In the genomic region with DNA sequence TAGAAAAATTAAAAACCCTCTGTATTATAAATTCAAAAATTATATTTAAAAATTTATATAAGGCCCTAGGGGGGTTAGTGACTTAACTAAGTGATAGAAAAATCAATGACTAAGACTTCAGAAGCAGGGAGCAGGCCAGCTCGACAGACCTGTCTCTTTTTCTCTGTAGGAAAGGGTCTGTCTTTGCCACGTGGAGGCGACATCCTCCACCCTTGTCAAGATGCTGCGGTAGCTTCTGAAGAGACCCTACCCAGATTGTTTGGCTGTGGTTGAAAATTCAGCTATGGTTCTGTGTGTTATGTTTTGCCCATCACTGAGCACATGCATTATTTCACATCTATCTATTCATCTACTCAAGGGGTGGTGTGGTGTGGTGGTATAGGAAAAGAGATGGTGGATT, we compare ENCODE assay signal across 1 cellular context.
TF ChIP-seq lines count a peak whose summit lies in the region.

No MANE protein-coding gene starts in this region.

TF ChIP-seq in GM23338, 12 proteins besides CTCF, POLR2A, EP300 and RAD21 (continued from another document):
- TF ChIP-seq, protein P1, sequence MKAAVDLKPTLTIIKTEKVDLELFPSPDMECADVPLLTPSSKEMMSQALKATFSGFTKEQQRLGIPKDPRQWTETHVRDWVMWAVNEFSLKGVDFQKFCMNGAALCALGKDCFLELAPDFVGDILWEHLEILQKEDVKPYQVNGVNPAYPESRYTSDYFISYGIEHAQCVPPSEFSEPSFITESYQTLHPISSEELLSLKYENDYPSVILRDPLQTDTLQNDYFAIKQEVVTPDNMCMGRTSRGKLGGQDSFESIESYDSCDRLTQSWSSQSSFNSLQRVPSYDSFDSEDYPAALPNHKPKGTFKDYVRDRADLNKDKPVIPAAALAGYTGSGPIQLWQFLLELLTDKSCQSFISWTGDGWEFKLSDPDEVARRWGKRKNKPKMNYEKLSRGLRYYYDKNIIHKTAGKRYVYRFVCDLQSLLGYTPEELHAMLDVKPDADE (IDR thresholded peaks at IDR 0.05) = no peak
- TF ChIP-seq STAT1 (IDR thresholded peaks at IDR 0.05; ENCODE audit: unreplicated experiment) (no peak), JUNB (IDR thresholded peaks at IDR 0.05; ENCODE audit: unreplicated experiment) (no peak), CREB1 (CRISPR knock-in tag; IDR thresholded peaks at IDR 0.05; ENCODE audit: low read depth) (no peak), EZH2 (IDR thresholded peaks at IDR 0.05; ENCODE audit: low read depth, unreplicated experiment) (no peak), EZH2phosphoT487 (IDR thresholded peaks at IDR 0.05; ENCODE audit: unreplicated experiment) (no peak), POLR2AphosphoS5 (IDR thresholded peaks at IDR 0.05; ENCODE audit: low read depth) (no peak), NANOG (IDR thresholded peaks at IDR 0.05; ENCODE audit: borderline replicate concordance) (no peak), ZNF331 (CRISPR knock-in tag; IDR thresholded peaks at IDR 0.05; ENCODE audit: low read depth) (no peak)
- TF ChIP-seq, protein P2, sequence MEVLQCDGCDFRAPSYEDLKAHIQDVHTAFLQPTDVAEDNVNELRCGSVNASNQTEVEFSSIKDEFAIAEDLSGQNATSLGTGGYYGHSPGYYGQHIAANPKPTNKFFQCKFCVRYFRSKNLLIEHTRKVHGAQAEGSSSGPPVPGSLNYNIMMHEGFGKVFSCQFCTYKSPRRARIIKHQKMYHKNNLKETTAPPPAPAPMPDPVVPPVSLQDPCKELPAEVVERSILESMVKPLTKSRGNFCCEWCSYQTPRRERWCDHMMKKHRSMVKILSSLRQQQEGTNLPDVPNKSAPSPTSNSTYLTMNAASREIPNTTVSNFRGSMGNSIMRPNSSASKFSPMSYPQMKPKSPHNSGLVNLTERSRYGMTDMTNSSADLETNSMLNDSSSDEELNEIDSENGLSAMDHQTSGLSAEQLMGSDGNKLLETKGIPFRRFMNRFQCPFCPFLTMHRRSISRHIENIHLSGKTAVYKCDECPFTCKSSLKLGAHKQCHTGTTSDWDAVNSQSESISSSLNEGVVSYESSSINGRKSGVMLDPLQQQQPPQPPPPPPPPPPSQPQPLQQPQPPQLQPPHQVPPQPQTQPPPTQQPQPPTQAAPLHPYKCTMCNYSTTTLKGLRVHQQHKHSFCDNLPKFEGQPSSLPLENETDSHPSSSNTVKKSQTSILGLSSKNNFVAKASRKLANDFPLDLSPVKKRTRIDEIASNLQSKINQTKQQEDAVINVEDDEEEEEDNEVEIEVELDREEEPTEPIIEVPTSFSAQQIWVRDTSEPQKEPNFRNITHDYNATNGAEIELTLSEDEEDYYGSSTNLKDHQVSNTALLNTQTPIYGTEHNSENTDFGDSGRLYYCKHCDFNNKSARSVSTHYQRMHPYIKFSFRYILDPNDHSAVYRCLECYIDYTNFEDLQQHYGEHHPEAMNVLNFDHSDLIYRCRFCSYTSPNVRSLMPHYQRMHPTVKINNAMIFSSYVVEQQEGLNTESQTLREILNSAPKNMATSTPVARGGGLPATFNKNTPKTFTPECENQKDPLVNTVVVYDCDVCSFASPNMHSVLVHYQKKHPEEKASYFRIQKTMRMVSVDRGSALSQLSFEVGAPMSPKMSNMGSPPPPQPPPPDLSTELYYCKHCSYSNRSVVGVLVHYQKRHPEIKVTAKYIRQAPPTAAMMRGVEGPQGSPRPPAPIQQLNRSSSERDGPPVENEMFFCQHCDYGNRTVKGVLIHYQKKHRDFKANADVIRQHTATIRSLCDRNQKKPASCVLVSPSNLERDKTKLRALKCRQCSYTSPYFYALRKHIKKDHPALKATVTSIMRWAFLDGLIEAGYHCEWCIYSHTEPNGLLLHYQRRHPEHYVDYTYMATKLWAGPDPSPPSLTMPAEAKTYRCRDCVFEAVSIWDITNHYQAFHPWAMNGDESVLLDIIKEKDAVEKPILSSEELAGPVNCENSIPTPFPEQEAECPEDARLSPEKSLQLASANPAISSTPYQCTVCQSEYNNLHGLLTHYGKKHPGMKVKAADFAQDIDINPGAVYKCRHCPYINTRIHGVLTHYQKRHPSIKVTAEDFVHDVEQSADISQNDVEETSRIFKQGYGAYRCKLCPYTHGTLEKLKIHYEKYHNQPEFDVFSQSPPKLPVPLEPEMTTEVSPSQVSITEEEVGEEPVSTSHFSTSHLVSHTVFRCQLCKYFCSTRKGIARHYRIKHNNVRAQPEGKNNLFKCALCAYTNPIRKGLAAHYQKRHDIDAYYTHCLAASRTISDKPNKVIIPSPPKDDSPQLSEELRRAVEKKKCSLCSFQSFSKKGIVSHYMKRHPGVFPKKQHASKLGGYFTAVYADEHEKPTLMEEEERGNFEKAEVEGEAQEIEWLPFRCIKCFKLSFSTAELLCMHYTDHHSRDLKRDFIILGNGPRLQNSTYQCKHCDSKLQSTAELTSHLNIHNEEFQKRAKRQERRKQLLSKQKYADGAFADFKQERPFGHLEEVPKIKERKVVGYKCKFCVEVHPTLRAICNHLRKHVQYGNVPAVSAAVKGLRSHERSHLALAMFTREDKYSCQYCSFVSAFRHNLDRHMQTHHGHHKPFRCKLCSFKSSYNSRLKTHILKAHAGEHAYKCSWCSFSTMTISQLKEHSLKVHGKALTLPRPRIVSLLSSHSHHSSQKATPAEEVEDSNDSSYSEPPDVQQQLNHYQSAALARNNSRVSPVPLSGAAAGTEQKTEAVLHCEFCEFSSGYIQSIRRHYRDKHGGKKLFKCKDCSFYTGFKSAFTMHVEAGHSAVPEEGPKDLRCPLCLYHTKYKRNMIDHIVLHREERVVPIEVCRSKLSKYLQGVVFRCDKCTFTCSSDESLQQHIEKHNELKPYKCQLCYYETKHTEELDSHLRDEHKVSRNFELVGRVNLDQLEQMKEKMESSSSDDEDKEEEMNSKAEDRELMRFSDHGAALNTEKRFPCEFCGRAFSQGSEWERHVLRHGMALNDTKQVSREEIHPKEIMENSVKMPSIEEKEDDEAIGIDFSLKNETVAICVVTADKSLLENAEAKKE (CRISPR knock-in tag; IDR thresholded peaks at IDR 0.05) = no peak
- TF ChIP-seq, protein P3, sequence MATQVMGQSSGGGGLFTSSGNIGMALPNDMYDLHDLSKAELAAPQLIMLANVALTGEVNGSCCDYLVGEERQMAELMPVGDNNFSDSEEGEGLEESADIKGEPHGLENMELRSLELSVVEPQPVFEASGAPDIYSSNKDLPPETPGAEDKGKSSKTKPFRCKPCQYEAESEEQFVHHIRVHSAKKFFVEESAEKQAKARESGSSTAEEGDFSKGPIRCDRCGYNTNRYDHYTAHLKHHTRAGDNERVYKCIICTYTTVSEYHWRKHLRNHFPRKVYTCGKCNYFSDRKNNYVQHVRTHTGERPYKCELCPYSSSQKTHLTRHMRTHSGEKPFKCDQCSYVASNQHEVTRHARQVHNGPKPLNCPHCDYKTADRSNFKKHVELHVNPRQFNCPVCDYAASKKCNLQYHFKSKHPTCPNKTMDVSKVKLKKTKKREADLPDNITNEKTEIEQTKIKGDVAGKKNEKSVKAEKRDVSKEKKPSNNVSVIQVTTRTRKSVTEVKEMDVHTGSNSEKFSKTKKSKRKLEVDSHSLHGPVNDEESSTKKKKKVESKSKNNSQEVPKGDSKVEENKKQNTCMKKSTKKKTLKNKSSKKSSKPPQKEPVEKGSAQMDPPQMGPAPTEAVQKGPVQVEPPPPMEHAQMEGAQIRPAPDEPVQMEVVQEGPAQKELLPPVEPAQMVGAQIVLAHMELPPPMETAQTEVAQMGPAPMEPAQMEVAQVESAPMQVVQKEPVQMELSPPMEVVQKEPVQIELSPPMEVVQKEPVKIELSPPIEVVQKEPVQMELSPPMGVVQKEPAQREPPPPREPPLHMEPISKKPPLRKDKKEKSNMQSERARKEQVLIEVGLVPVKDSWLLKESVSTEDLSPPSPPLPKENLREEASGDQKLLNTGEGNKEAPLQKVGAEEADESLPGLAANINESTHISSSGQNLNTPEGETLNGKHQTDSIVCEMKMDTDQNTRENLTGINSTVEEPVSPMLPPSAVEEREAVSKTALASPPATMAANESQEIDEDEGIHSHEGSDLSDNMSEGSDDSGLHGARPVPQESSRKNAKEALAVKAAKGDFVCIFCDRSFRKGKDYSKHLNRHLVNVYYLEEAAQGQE (IDR thresholded peaks at IDR 0.05; ENCODE audit: unreplicated experiment) = no peak
TF ChIP-seq in GM23338: peak in this region for 0.
